Comparison of ENCODE assay signal across 8 cellular contexts in the genomic region with DNA sequence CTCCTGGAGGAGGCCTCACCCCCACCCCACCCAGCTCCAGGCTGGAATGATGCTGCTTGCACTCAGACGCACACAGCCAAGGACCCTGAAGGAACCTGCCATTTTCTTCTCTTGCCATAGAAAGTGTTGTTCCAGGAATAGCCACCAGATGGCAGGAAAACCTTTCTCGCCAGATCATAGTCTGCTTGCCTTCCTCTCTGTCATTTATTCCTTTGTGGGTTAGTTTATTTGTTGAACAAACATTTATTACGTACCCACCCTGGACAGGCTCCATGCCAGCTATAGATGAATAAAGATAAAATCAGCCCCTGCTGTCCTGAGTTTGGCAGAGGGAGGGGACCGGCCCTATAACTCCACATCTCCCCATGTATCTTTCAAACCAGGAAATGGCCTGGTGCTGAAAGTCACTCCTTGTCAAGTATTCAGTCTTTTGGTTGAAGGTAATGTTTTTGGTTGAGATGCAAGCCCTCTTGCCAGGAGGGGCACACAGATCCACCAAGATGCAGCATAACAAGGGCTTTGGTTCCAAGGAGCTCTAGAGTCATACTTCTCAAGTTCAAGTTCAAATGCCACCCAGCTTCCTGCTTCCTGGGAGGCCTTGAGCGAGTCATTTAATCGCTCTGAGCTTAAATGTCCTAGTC. TPM values are rescaled to one million over a fixed set of nuclear protein-coding genes. Genes with fewer than 3 reads are reported as not detected.
DNase-seq lines count a peak whose midpoint lies in the region; ATAC-seq, FAIRE-seq and TF ChIP-seq lines count a peak whose summit lies in the region.

No MANE protein-coding gene starts in this region.

- no peaks in the 10 kb centered on the region for H3K36me3 ChIP-seq in astrocyte (ENCODE audit: insufficient read depth, low read length)

- ATAC-seq in GM21619 (IDR thresholded peaks at IDR 0.05; ENCODE audit: unreplicated experiment) = no peak

- H2AFZ ChIP-seq in astrocyte (ENCODE audit: low read depth, low read length) = no peak overlapping the region

- no peaks in the 10 kb centered on the region for H4K20me1 ChIP-seq in astrocyte (ENCODE audit: insufficient read depth, low read length)

- H3K4me3 ChIP-seq in astrocyte (ENCODE audit: insufficient read depth, low read depth, low read length) = no peak overlapping the region

- FAIRE-seq in astrocyte (lab: Jason Lieb, UNC) = no peak

- peak; percentile 73 for DNase-seq in activated gamma-delta T cell treated with Interleukin-2 at 50 U/mL for 16 hours
- DNase-seq in activated gamma-delta T cell (lab: John Stamatoyannopoulos, UW) = no peak
- DNase-seq in NCI-H1930 (lab: John Stamatoyannopoulos, UW) = peak; percentile 20 to 46
- DNase-seq in T-helper 2 cell treated with Interferon-gamma antibody and Interleukin-4, amounts not matched to agents 5 μg/mL and 100 μg/mL, for 36 hours (ENCODE audit: low spot score) = peak; percentile 65
- DNase-seq in astrocyte (ENCODE audit: low read depth) = peak; percentile 30
- DNase-seq in iPS-NIHi11 (ENCODE audit: low spot score) = peak; percentile 64
- DNase-seq in stimulated activated CD4-positive, alpha-beta T cell treated with anti-CD3 and anti-CD28 coated beads, Interleukin-12 subunit alpha, Interleukin-12 subunit beta, amount 100 ng/mL, for 48 hours (ENCODE audit: low read depth in 2 of 3, low spot score in 1 of 3) = peak; percentile 28 to 93 (median 52)

- no peaks in the 10 kb centered on the region for H3K27me3 Mint-ChIP-seq in T-helper 2 cell treated with Interferon-gamma antibody and Interleukin-4, amounts not matched to agents 5 μg/mL and 100 μg/mL, for 36 hours (ENCODE audit: low read depth)
- peaks cover 39% of the 10 kb centered on the region for H3K27me3 Mint-ChIP-seq in astrocyte (ENCODE audit: low read depth, unreplicated experiment)

- H3K9ac ChIP-seq in astrocyte (ENCODE audit: low read length) = no peak overlapping the region

- H3K36me3 Mint-ChIP-seq in T-helper 2 cell treated with Interferon-gamma antibody and Interleukin-4, amounts not matched to agents 5 μg/mL and 100 μg/mL, for 36 hours (ENCODE audit: low read depth) = no peaks in the 10 kb centered on the region
- peaks cover 2% of the 10 kb centered on the region for H3K36me3 Mint-ChIP-seq in astrocyte (ENCODE audit: low read depth, unreplicated experiment)

- H3K27me3 ChIP-seq in astrocyte (ENCODE audit: insufficient read depth, low read length) = no peaks in the 10 kb centered on the region

- H3K9me3 ChIP-seq in astrocyte (ENCODE audit: insufficient read depth, low read depth, low read length) = no peaks in the 10 kb centered on the region

- no peaks in the 10 kb centered on the region for H3K9me3 Mint-ChIP-seq in T-helper 2 cell treated with Interferon-gamma antibody and Interleukin-4, amounts not matched to agents 5 μg/mL and 100 μg/mL, for 36 hours
- peaks cover 3% of the 10 kb centered on the region for H3K9me3 Mint-ChIP-seq in astrocyte (ENCODE audit: unreplicated experiment)

- H3K79me2 ChIP-seq in astrocyte (ENCODE audit: insufficient read depth, low read length) = no peaks in the 10 kb centered on the region

- H3K27ac Mint-ChIP-seq in T-helper 2 cell treated with Interferon-gamma antibody and Interleukin-4, amounts not matched to agents 5 μg/mL and 100 μg/mL, for 36 hours = peak overlapping the region; percentile 78
- no peak overlapping the region for H3K27ac Mint-ChIP-seq in astrocyte (ENCODE audit: unreplicated experiment)

- peak overlapping the region; percentile 3 for H3K4me2 ChIP-seq in astrocyte (ENCODE audit: low read length)

- H3K4me3 Mint-ChIP-seq in T-helper 2 cell treated with Interferon-gamma antibody and Interleukin-4, amounts not matched to agents 5 μg/mL and 100 μg/mL, for 36 hours = no peak overlapping the region
- H3K4me3 Mint-ChIP-seq in astrocyte (ENCODE audit: unreplicated experiment) = no peak overlapping the region

- no peak overlapping the region for H3K27ac ChIP-seq in astrocyte (ENCODE audit: low read depth, low read length)

- H3K4me1 Mint-ChIP-seq in T-helper 2 cell treated with Interferon-gamma antibody and Interleukin-4, amounts not matched to agents 5 μg/mL and 100 μg/mL, for 36 hours (ENCODE audit: low read depth) = peaks cover 13% of the 10 kb centered on the region
- peaks cover 15% of the 10 kb centered on the region for H3K4me1 Mint-ChIP-seq in astrocyte (ENCODE audit: low read depth, unreplicated experiment)

- peak; percentile 88 for TF ChIP-seq CTCF in astrocyte (IDR thresholded peaks at IDR 0.05; ENCODE audit: insufficient read depth, low read depth, low read length)

- H3K4me1 ChIP-seq in astrocyte (ENCODE audit: insufficient read depth, low read length) = peaks cover 10% of the 10 kb centered on the region

RNA-seq across cellular contexts. Expression of gene KCNC4, which starts 7.0 kb away (rescaled TPM):
- total RNA-seq in astrocyte = 2.6 and 3.1 TPM in 2 replicates

RNA-seq across cellular contexts. Expression of gene SLC6A17, which starts 52.8 kb away (rescaled TPM):
- total RNA-seq in astrocyte = 3.6 and 4.4 TPM in 2 replicates
